ENCODE assay signal across 8 cellular contexts in genomic region chr6:109455502-109456282, GRCh38. TPM values are rescaled to one million over a fixed set of nuclear protein-coding genes. Genes with fewer than 3 reads are reported as not detected.
DNase-seq lines count a peak whose midpoint lies in the region; ATAC-seq, FAIRE-seq and TF ChIP-seq lines count a peak whose summit lies in the region.

Gene MICAL1, minus strand, starts transcription at chr6:109455772. Its CDS starts 1,576 bp downstream, at chr6:109454196.

- no peaks in the 10 kb centered on the region for H3K9me3 ChIP-seq in neutrophil
- no peaks in the 10 kb centered on the region for H3K9me3 ChIP-seq in thyroid gland

- H3K27me3 ChIP-seq in neutrophil: no peaks in the 10 kb centered on the region
- no peaks in the 10 kb centered on the region for H3K27me3 ChIP-seq in thyroid gland

- CTCF ChIA-PET in RWPE1 (lab: Yijun Ruan, JAX): interaction anchor here (0.7 to 1.8 kb wide), 5 partner anchors 9 to 1298 kb away, joined by 3 to 5 read pairs (median 3); no protein-coding TSS in a partner anchor

- FAIRE-seq in D721Med (lab: Jason Lieb, UNC): no peak

- DNase-seq in D721Med (ENCODE audit: insufficient read length, low spot score): peak; percentile 69
- DNase-seq in HPDE6-E6E7 (ENCODE audit: extremely low spot score): peak; percentile 44
- peak; percentile 65 for DNase-seq in RWPE1 (ENCODE audit: low spot score)
- DNase-seq in activated effector memory CD4-positive, alpha-beta T cell treated with anti-CD3 and anti-CD28 coated beads, Interleukin-2, amount 50 U/mL, for 16 hours: peak; percentile 91
- DNase-seq in foreskin melanocyte: peak; percentile 73
- DNase-seq in thyroid gland: peak; percentile 67 to 80

- POLR2A ChIA-PET in RWPE1 (lab: Yijun Ruan, JAX; ENCODE audit: low non-redundant PET): no interaction called here

- peaks cover 66 to 67% of the 10 kb centered on the region in 2 experiments for H3K4me1 ChIP-seq in neutrophil (ENCODE audit: control insufficient read depth in 1 of 2, insufficient read depth in 1 of 2, low read depth in 1 of 2, low read length in 1 of 2)
- H3K4me1 ChIP-seq in thyroid gland: peaks cover 18 to 44% of the 10 kb centered on the region in 2 donors

- H3K36me3 ChIP-seq in neutrophil (peaks cover 33% of the 10 kb centered on the region), thyroid gland (no peaks in the 10 kb centered on the region)

- H3K4me3 ChIP-seq in neutrophil (ENCODE audit: low read depth in 1 of 2, low read length in 1 of 2) (peak within 1 kb of the TSS; percentile 75 to 97), thyroid gland (replicated peaks in 1 of 3) (peak within 1 kb of the TSS; percentile 33 to 60 (median 41))

- peak in 1 of 2 donors; percentile 10 for TF ChIP-seq POLR2A in thyroid gland (IDR thresholded peaks at IDR 0.05)

- TF ChIP-seq CTCF in D721Med (IDR thresholded peaks at IDR 0.05; ENCODE audit: insufficient read depth, missing control alignments) (peak; percentile 5), RWPE1 (conservative IDR thresholded peaks at IDR 0.05; ENCODE audit: low read depth) (no peak), neutrophil (IDR thresholded peaks at IDR 0.05) (peak; percentile 63), thyroid gland (IDR thresholded peaks at IDR 0.05) (peak in 3 of 6 experiments; percentile 21 to 41 (median 32))

- peak; percentile 67 for ATAC-seq in GM19468 (IDR thresholded peaks at IDR 0.05; ENCODE audit: extremely low read depth, unreplicated experiment)

- peak within 1 kb of the TSS; percentile 87 for H3K27ac ChIP-seq in RWPE1
- peak within 1 kb of the TSS; percentile 95 for H3K27ac ChIP-seq in neutrophil
- H3K27ac ChIP-seq in thyroid gland: peak within 1 kb of the TSS in 2 of 3 donors; percentile 52 to 71

- WGBS in thyroid gland, 2 donors: 0% methylated on average over 7 to 28 of the region's 85 CpGs

- intact Hi-C loops in thyroid gland (cut with DNase I): no loop called here

RNA-seq across cellular contexts. Expression of gene MICAL1, which starts in this region (rescaled TPM):
- 10 to 100 TPM; 14.3 to 33.6 (median 21.7) TPM for total RNA-seq in thyroid gland

Comparison
In these comparisons a context has a peak if more than half of its experiments do, and no peak if none do; other contexts are left out.
1. Peak in every context shown above with its lines: DNase-seq, ATAC-seq, H3K4me3 ChIP-seq and H3K27ac ChIP-seq.